Comparison of ENCODE assay signal across 23 cellular contexts in the genomic region with DNA sequence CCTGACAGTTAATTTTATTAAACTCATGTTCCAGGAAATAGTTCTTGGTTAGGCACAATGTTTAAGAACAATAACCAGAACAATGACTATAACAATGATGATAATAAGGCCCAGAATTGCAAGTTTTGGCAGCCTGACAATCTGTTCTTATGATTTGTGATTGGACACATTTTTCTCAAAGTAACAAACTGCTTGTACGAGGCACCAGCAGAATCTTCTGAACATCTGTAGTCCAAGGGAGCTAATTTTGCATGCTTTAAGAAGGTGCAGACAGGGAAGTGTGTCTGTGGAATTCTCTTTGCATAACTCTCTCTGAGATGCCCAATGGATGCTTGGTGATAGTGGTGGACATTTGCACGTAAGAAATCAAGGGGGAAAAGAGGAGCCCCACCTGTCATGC.
"Had no signal": no experiment of that assay in that cellular context is flagged by ENCODE, and none has a peak within 500 bp of the region (broad histone marks: within the 10 kb centered on the region; RNA-seq: fewer than 3 reads in every experiment).

No MANE protein-coding gene starts in this region.

- H3K4me2 ChIP-seq: smooth muscle cell had no signal

- H3K27me3 ChIP-seq: dorsolateral prefrontal cortex, heart right ventricle, right atrium auricular region, suprapubic skin, thyroid gland had no signal

- H3K9me3 ChIP-seq: lower lobe of right lung, prostate gland, thyroid gland had no signal

- ATAC-seq: left ventricle myocardium superior; lower lobe of right lung; naive thymus-derived CD8-positive, alpha-beta T cell; sciatic nerve; stimulated activated naive CD8-positive, alpha-beta T cell treated with anti-CD3 and anti-CD28 coated beads, Interleukin-15, amount 100 ng/mL, for 72 hours had no signal

- DNase-seq: dorsolateral prefrontal cortex; effector CD4-positive, alpha-beta T cell; foreskin melanocyte; glutamatergic neuron; heart right ventricle; hippocampal formation; left ventricle myocardium superior; lower lobe of right lung; naive thymus-derived CD8-positive, alpha-beta T cell; nephron progenitor cell; nucleus accumbens; stimulated activated CD4-positive, alpha-beta T cell treated with anti-CD3 and anti-CD28 coated beads, Interleukin-12 subunit alpha, Interleukin-12 subunit beta, amount 100 ng/mL, for 4 hours; stimulated activated CD4-positive, alpha-beta T cell treated with anti-CD3 and anti-CD28 coated beads, Interleukin-1b, Interleukin-23, amount 100 ng/mL, for 48 hours; stimulated activated CD4-positive, alpha-beta T cell treated with anti-CD3 and anti-CD28 coated beads, Interleukin-4, amount 100 ng/mL, for 1 hour; stimulated activated CD8-positive, alpha-beta memory T cell treated with anti-CD3 and anti-CD28 coated beads, Interleukin-4, amount 100 ng/mL, for 48 hours; stimulated activated naive CD4-positive, alpha-beta T cell; stimulated activated naive CD8-positive, alpha-beta T cell treated with anti-CD3 and anti-CD28 coated beads, Interleukin-15, amount 100 ng/mL, for 72 hours; thyroid gland had no signal

- H3K4me3 ChIP-seq: dorsolateral prefrontal cortex, heart right ventricle, lower lobe of right lung, prostate gland, right atrium auricular region, smooth muscle cell, suprapubic skin, thyroid gland had no signal

- H3K36me3 ChIP-seq: heart right ventricle, lower lobe of right lung, prostate gland, right atrium auricular region, suprapubic skin, thyroid gland had no signal

- H3K27ac ChIP-seq: dorsolateral prefrontal cortex, heart right ventricle, lower lobe of right lung, prostate gland, right atrium auricular region, suprapubic skin, thyroid gland had no signal

- H3K4me1 ChIP-seq: lower lobe of right lung, prostate gland, right atrium auricular region, suprapubic skin had no signal
